Comparison of ENCODE assay signal across 20 cellular contexts in genomic region chr14:106200539-106201310, GRCh38.
DNase-seq lines count a peak whose midpoint lies in the region; TF ChIP-seq lines count a peak whose summit lies in the region.
"Had no signal": no experiment of that assay in that cellular context is flagged by ENCODE, and none has a peak within 500 bp of the region (broad histone marks: within the 10 kb centered on the region; RNA-seq: fewer than 3 reads in every experiment).

No MANE protein-coding gene starts in this region.

- H3K9me2 ChIP-seq in Loucy (replicated peaks; ENCODE audit: low read depth, low read length) = no peaks in the 10 kb centered on the region

- H3K4me1 Mint-ChIP-seq in activated T-helper 2 cell treated with anti-CD3 and anti-CD28 coated beads, Interferon-gamma antibody, Interleukin-2, Interleukin-4, amounts not matched to agents 10 μg/mL and 5 μg/mL and 100 μg/mL, durations not matched to agents 14 hours and 24 hours and 36 hours (ENCODE audit: low read depth) = peaks cover 16% of the 10 kb centered on the region
- H3K4me1 Mint-ChIP-seq: neural crest cell had no signal

- H3K27ac ChIP-seq in thymus (ENCODE audit: low read depth) = peak overlapping the region; percentile 70
- H3K27ac ChIP-seq: breast epithelium, GM23248, right lobe of liver, testis had no signal

- H3K4me1 ChIP-seq in Loucy (ENCODE audit: insufficient read depth, low read length, poor library complexity, severe bottlenecking) = peaks cover 43% of the 10 kb centered on the region
- peaks cover 28% of the 10 kb centered on the region for H3K4me1 ChIP-seq in thymus (ENCODE audit: control insufficient read depth, insufficient read depth, low read length)
- H3K4me1 ChIP-seq: breast epithelium, right lobe of liver, testis had no signal

- H3K27ac Mint-ChIP-seq in activated T-helper 2 cell treated with anti-CD3 and anti-CD28 coated beads, Interferon-gamma antibody, Interleukin-2, Interleukin-4, amounts not matched to agents 10 μg/mL and 5 μg/mL and 100 μg/mL, durations not matched to agents 14 hours and 24 hours and 36 hours = no peak overlapping the region
- H3K27ac Mint-ChIP-seq: HFFc6 had no signal

- H3K9me3 ChIP-seq in Loucy (ENCODE audit: insufficient read depth, low read depth, low read length) (no peaks in the 10 kb centered on the region), thymus (ENCODE audit: control insufficient read depth) (no peaks in the 10 kb centered on the region)
- H3K9me3 ChIP-seq: breast epithelium, right lobe of liver, testis had no signal

- no peak for TF ChIP-seq CTCF in Loucy (conservative IDR thresholded peaks at IDR 0.05; ENCODE audit: low read length)

- H3K4me3 Mint-ChIP-seq in activated T-helper 2 cell treated with anti-CD3 and anti-CD28 coated beads, Interferon-gamma antibody, Interleukin-2, Interleukin-4, amounts not matched to agents 10 μg/mL and 5 μg/mL and 100 μg/mL, durations not matched to agents 14 hours and 24 hours and 36 hours (ENCODE audit: low read depth) = no peak overlapping the region
- H3K4me3 Mint-ChIP-seq: HFFc6, neural crest cell had no signal

- DNase-seq in stimulated activated CD4-positive, alpha-beta T cell treated with anti-CD3 and anti-CD28 coated beads, Interleukin-12 subunit alpha, Interleukin-12 subunit beta, amount 100 ng/mL, for 4 hours = peak; percentile 20
- DNase-seq in stimulated activated CD4-positive, alpha-beta T cell treated with anti-CD3 and anti-CD28 coated beads, Interleukin-4, amount 100 ng/mL, for 1 hour = no peak
- DNase-seq in activated T-helper 2 cell treated with anti-CD3 and anti-CD28 coated beads, Interferon-gamma antibody, Interleukin-2, Interleukin-4, amounts not matched to agents 10 μg/mL and 5 μg/mL and 100 μg/mL, durations not matched to agents 14 hours and 24 hours and 36 hours (ENCODE audit: low spot score) = peak; percentile 13
- DNase-seq in CD1c-positive myeloid dendritic cell (ENCODE audit: extremely low spot score) = no peak
- no peak for DNase-seq in DMS153 (lab: John Stamatoyannopoulos, UW)
- DNase-seq: amniotic stem cell, COR-L47, cortex of kidney, GM23248, HFFc6, NCI-H1092 treated with DMSO at 0.1 percent for 48 hours, NCI-H1930, NCI-H2227 treated with DMSO at 0.1 percent for 48 hours, NCI-H748 treated with DMSO at 0.1 percent for 48 hours, right lobe of liver, testis had no signal

- no peak overlapping the region for H2AFZ ChIP-seq in Loucy (ENCODE audit: low read length)
- H2AFZ ChIP-seq: GM23248 had no signal

- peak overlapping the region; percentile 96 for H3K9ac ChIP-seq in Loucy (ENCODE audit: low read depth, low read length, poor library complexity, severe bottlenecking)
- H3K9ac ChIP-seq: GM23248 had no signal

- H3K27me3 ChIP-seq in Loucy (ENCODE audit: insufficient read depth, low read length, poor library complexity, severe bottlenecking) (no peaks in the 10 kb centered on the region), thymus (ENCODE audit: control insufficient read depth, insufficient read depth) (no peaks in the 10 kb centered on the region)
- H3K27me3 ChIP-seq: right lobe of liver, testis had no signal

- H3F3A ChIP-seq in Loucy (ENCODE audit: low read depth) = 0 out of 2 replicates have a peak, but pooled peaks cover 3% of the 10 kb centered on the region

- peaks cover 12% of the 10 kb centered on the region; the same call in 1 of the 2 replicates for H3K79me2 ChIP-seq in Loucy (ENCODE audit: insufficient read depth, low read length)

- H3K27me3 Mint-ChIP-seq in activated T-helper 2 cell treated with anti-CD3 and anti-CD28 coated beads, Interferon-gamma antibody, Interleukin-2, Interleukin-4, amounts not matched to agents 10 μg/mL and 5 μg/mL and 100 μg/mL, durations not matched to agents 14 hours and 24 hours and 36 hours (ENCODE audit: low read depth) = peaks cover 41% of the 10 kb centered on the region

- H3K4me3 ChIP-seq in Loucy (ENCODE audit: low read length, poor library complexity, severe bottlenecking) (peak overlapping the region; percentile 63), thymus (ENCODE audit: low read length) (peak overlapping the region; percentile 52)
- H3K4me3 ChIP-seq: breast epithelium, GM23248, right lobe of liver, testis had no signal

- no peaks in the 10 kb centered on the region for H3K36me3 ChIP-seq in Loucy (ENCODE audit: insufficient read depth, low read length)
- no peaks in the 10 kb centered on the region for H3K36me3 ChIP-seq in thymus (ENCODE audit: control insufficient read depth, insufficient read depth)
- H3K36me3 ChIP-seq: breast epithelium, right lobe of liver had no signal

- peak overlapping the region; percentile 80 for H3K4me2 ChIP-seq in Loucy (ENCODE audit: low read depth, low read length, poor library complexity, severe bottlenecking)

- no peaks in the 10 kb centered on the region for H3K9me3 Mint-ChIP-seq in activated T-helper 2 cell treated with anti-CD3 and anti-CD28 coated beads, Interferon-gamma antibody, Interleukin-2, Interleukin-4, amounts not matched to agents 10 μg/mL and 5 μg/mL and 100 μg/mL, durations not matched to agents 14 hours and 24 hours and 36 hours

- no peaks in the 10 kb centered on the region for H4K20me1 ChIP-seq in Loucy (ENCODE audit: insufficient read depth, low read length, poor library complexity, severe bottlenecking)

- WGBS in thymus = 14% methylated on average over 25 of the region's 25 CpGs

- intact Hi-C loops in activated T-helper 2 cell treated with anti-CD3 and anti-CD28 coated beads, Interferon-gamma antibody, Interleukin-2, Interleukin-4, amounts not matched to agents 10 μg/mL and 5 μg/mL and 100 μg/mL, durations not matched to agents 14 hours and 24 hours and 36 hours (cut with micrococcal nuclease) = no loop called here

- no peaks in the 10 kb centered on the region for H3K36me3 Mint-ChIP-seq in activated T-helper 2 cell treated with anti-CD3 and anti-CD28 coated beads, Interferon-gamma antibody, Interleukin-2, Interleukin-4, amounts not matched to agents 10 μg/mL and 5 μg/mL and 100 μg/mL, durations not matched to agents 14 hours and 24 hours and 36 hours (ENCODE audit: low read depth)

Comparison
In these comparisons a context has a peak if more than half of its experiments do, and no peak if none do; other contexts are left out.
1. DNase-seq: peak in stimulated activated CD4-positive, alpha-beta T cell treated with anti-CD3 and anti-CD28 coated beads, Interleukin-12 subunit alpha, Interleukin-12 subunit beta, amount 100 ng/mL, for 4 hours (single experiment) and activated T-helper 2 cell treated with anti-CD3 and anti-CD28 coated beads, Interferon-gamma antibody, Interleukin-2, Interleukin-4, amounts not matched to agents 10 μg/mL and 5 μg/mL and 100 μg/mL, durations not matched to agents 14 hours and 24 hours and 36 hours (single experiment); none in stimulated activated CD4-positive, alpha-beta T cell treated with anti-CD3 and anti-CD28 coated beads, Interleukin-4, amount 100 ng/mL, for 1 hour (single experiment), CD1c-positive myeloid dendritic cell (single experiment) and DMS153 (single experiment).